ENCODE assay signal across 1 cellular context in genomic region chr20:21505161-21505809, GRCh38.
TF ChIP-seq lines count a peak whose summit lies in the region.

No MANE protein-coding gene starts in this region.

TF ChIP-seq in HepG2, 621 proteins besides CTCF, POLR2A, EP300 and RAD21 (continued from another document and continues in another):
- TF ChIP-seq BCL6 (CRISPR knock-in tag; IDR thresholded peaks at IDR 0.05): 0 out of 2 replicates have a peak, but pooled peaks have one; percentile 17
- no peak; the same call in 1 of the 2 replicates for TF ChIP-seq ATF3 (CRISPR knock-in tag; IDR thresholded peaks at IDR 0.05)
- no peak for TF ChIP-seq THAP9 (CRISPR knock-in tag; IDR thresholded peaks at IDR 0.05; ENCODE audit: borderline replicate concordance)
- TF ChIP-seq POGK (CRISPR knock-in tag; conservative IDR thresholded peaks at IDR 0.05): no peak; the same call in 1 of the 2 replicates
- TF ChIP-seq ZKSCAN8 (CRISPR knock-in tag; IDR thresholded peaks at IDR 0.05; ENCODE audit: borderline replicate concordance): 0 out of 2 replicates have a peak, but pooled peaks have one; percentile 31
- no peak for TF ChIP-seq ZBTB34 (CRISPR knock-in tag; IDR thresholded peaks at IDR 0.05)
- no peak for TF ChIP-seq JUND (CRISPR knock-in tag; IDR thresholded peaks at IDR 0.05)
- no peak for TF ChIP-seq ZNF503 (CRISPR knock-in tag; IDR thresholded peaks at IDR 0.05)
- no peak for TF ChIP-seq MZF1 (CRISPR knock-in tag; IDR thresholded peaks at IDR 0.05; ENCODE audit: borderline replicate concordance)
- peak; percentile 81 for TF ChIP-seq ZNF749 (CRISPR knock-in tag; IDR thresholded peaks at IDR 0.05; ENCODE audit: borderline replicate concordance)
- TF ChIP-seq SP140L (CRISPR knock-in tag; IDR thresholded peaks at IDR 0.05; ENCODE audit: borderline replicate concordance): no peak
- TF ChIP-seq GPN1 (CRISPR knock-in tag; IDR thresholded peaks at IDR 0.05; ENCODE audit: borderline replicate concordance): no peak
- no peak for TF ChIP-seq SPEN (CRISPR knock-in tag; IDR thresholded peaks at IDR 0.05; ENCODE audit: low read depth)
- no peak for TF ChIP-seq ZNF766 (CRISPR knock-in tag; IDR thresholded peaks at IDR 0.05; ENCODE audit: borderline replicate concordance)
- no peak for TF ChIP-seq HINFP (CRISPR knock-in tag; IDR thresholded peaks at IDR 0.05; ENCODE audit: low read depth)
- no peak for TF ChIP-seq ZBTB1 (CRISPR knock-in tag; IDR thresholded peaks at IDR 0.05; ENCODE audit: borderline replicate concordance)
- peak; percentile 53; the same call in 1 of the 2 replicates for TF ChIP-seq RXRB (CRISPR knock-in tag; IDR thresholded peaks at IDR 0.05; ENCODE audit: borderline replicate concordance)
- TF ChIP-seq ZMYM3 (CRISPR knock-in tag; IDR thresholded peaks at IDR 0.05): no peak
- peak; percentile 68; the same call in 1 of the 2 replicates for TF ChIP-seq ZNF235 (CRISPR knock-in tag; IDR thresholded peaks at IDR 0.05; ENCODE audit: borderline replicate concordance)
- 0 out of 2 replicates have a peak, but pooled peaks have one; percentile 39 for TF ChIP-seq ZBTB21 (CRISPR knock-in tag; IDR thresholded peaks at IDR 0.05)
- peak; percentile 55; the same call in 1 of the 2 replicates for TF ChIP-seq ZNF580 (CRISPR knock-in tag; IDR thresholded peaks at IDR 0.05; ENCODE audit: borderline replicate concordance, low read depth)
- no peak for TF ChIP-seq ZNF567 (CRISPR knock-in tag; IDR thresholded peaks at IDR 0.05; ENCODE audit: borderline replicate concordance)
- 0 out of 2 replicates have a peak, but pooled peaks have one; percentile 64 for TF ChIP-seq ZNF850 (CRISPR knock-in tag; conservative IDR thresholded peaks at IDR 0.05)
- TF ChIP-seq GZF1 (CRISPR knock-in tag; IDR thresholded peaks at IDR 0.05): no peak
- TF ChIP-seq XRCC5 (optimal IDR thresholded peaks at IDR 0.05; ENCODE audit: low read length): peak; percentile 84
- no peak for TF ChIP-seq TCF7L2 (IDR thresholded peaks at IDR 0.05; ENCODE audit: low read depth, low read length)
- TF ChIP-seq HOXA9 (CRISPR knock-in tag; IDR thresholded peaks at IDR 0.05; ENCODE audit: borderline replicate concordance): no peak
- no peak for TF ChIP-seq ZNF678 (CRISPR knock-in tag; IDR thresholded peaks at IDR 0.05)
- TF ChIP-seq ZZZ3 (CRISPR knock-in tag; IDR thresholded peaks at IDR 0.05; ENCODE audit: borderline replicate concordance): no peak
- TF ChIP-seq ZNF30 (CRISPR knock-in tag; IDR thresholded peaks at IDR 0.05): no peak
- TF ChIP-seq RNF2 (conservative IDR thresholded peaks at IDR 0.05; ENCODE audit: low read depth): peak; percentile 35; the same call in 1 of the 2 replicates
- TF ChIP-seq TCF7 (IDR thresholded peaks at IDR 0.05; ENCODE audit: low read depth): no peak
- no peak for TF ChIP-seq HNF4A (CRISPR knock-in tag; IDR thresholded peaks at IDR 0.05)
- TF ChIP-seq ZNF468 (CRISPR knock-in tag; IDR thresholded peaks at IDR 0.05): no peak
- no peak for TF ChIP-seq ZNF660 (CRISPR knock-in tag; IDR thresholded peaks at IDR 0.05; ENCODE audit: borderline replicate concordance, low read depth)
- no peak for TF ChIP-seq MED8 (CRISPR knock-in tag; IDR thresholded peaks at IDR 0.05; ENCODE audit: insufficient replicate concordance)
- TF ChIP-seq MBNL3 (CRISPR knock-in tag; conservative IDR thresholded peaks at IDR 0.05): no peak
- TF ChIP-seq CC2D1A (CRISPR knock-in tag; IDR thresholded peaks at IDR 0.05): no peak
- TF ChIP-seq THRA (CRISPR knock-in tag; IDR thresholded peaks at IDR 0.05; ENCODE audit: borderline replicate concordance): peak; percentile 62; the same call in 1 of the 2 replicates
- TF ChIP-seq MED13 (CRISPR knock-in tag; IDR thresholded peaks at IDR 0.05): no peak
- TF ChIP-seq ZSCAN21 (CRISPR knock-in tag; IDR thresholded peaks at IDR 0.05; ENCODE audit: borderline replicate concordance): 0 out of 2 replicates have a peak, but pooled peaks have one; percentile 9
- no peak for TF ChIP-seq ZNF44 (CRISPR knock-in tag; IDR thresholded peaks at IDR 0.05)
- TF ChIP-seq HNRNPH1 (optimal IDR thresholded peaks at IDR 0.05; ENCODE audit: low read depth, low read length): no peak
- no peak for TF ChIP-seq ZNF556 (CRISPR knock-in tag; IDR thresholded peaks at IDR 0.05; ENCODE audit: borderline replicate concordance)
- no peak for TF ChIP-seq AGO2 (optimal IDR thresholded peaks at IDR 0.05; ENCODE audit: low read depth, low read length)
- peak; percentile 47; the same call in 1 of the 2 replicates for TF ChIP-seq PATZ1 (CRISPR knock-in tag; IDR thresholded peaks at IDR 0.05)
- TF ChIP-seq IRF9 (CRISPR knock-in tag; IDR thresholded peaks at IDR 0.05; ENCODE audit: borderline replicate concordance): no peak
- TF ChIP-seq ZC3H4 (CRISPR knock-in tag; IDR thresholded peaks at IDR 0.05; ENCODE audit: borderline replicate concordance): no peak
- TF ChIP-seq DNMT1 (CRISPR knock-in tag; IDR thresholded peaks at IDR 0.05): no peak
- TF ChIP-seq TAF1 (CRISPR knock-in tag; IDR thresholded peaks at IDR 0.05): no peak
